ENCODE assay signal across 20 cellular contexts in the genomic region with DNA sequence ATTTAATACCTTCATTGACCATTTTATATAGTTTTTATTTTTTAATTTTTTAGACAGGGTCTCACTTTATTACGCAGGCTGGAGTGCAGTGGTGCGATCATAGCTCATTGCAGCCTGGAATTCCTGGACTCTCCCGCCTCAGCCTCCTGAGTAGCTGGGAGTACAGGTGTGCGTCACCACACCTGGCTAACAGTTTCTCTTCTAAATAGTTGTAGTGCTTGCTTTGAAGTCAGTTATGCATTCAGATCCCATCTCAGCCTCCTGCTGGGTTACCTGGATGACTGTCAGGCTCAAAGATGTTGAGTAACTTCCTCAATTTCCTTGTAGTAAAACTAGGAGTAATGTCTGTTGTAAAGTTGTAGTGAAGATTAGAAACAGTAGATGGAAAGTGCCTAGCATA.
"Had no signal": no experiment of that assay in that cellular context is flagged by ENCODE, and none has a peak within 500 bp of the region (broad histone marks: within the 10 kb centered on the region; RNA-seq: fewer than 3 reads in every experiment).

No MANE protein-coding gene starts in this region.

- ATAC-seq: foreskin keratinocyte; left cardiac atrium; left ventricle myocardium superior; stimulated activated naive B cell treated with anti-CD40 and anti-IgM and Interleukin-4, amounts not matched to agents 10 μg/mL and 1 μg/mL and 100 μg/mL, for 72 hours; stimulated activated naive CD8-positive, alpha-beta T cell treated with anti-CD3 and anti-CD28 coated beads, Interleukin-15, amount 100 ng/mL, for 72 hours had no signal

- H3K4me3 Mint-ChIP-seq: endodermal cell; stimulated activated naive B cell treated with anti-CD40 and anti-IgM and Interleukin-4, amounts not matched to agents 10 μg/mL and 1 μg/mL and 100 μg/mL, for 72 hours; stimulated activated naive CD8-positive, alpha-beta T cell treated with anti-CD3 and anti-CD28 coated beads, Interleukin-15, amount 100 ng/mL, for 72 hours; type B pancreatic cell had no signal

- H3K27me3 Mint-ChIP-seq: naive B cell; stimulated activated naive B cell treated with anti-CD40 and anti-IgM and Interleukin-4, amounts not matched to agents 10 μg/mL and 1 μg/mL and 100 μg/mL, for 72 hours; stimulated activated naive CD8-positive, alpha-beta T cell treated with anti-CD3 and anti-CD28 coated beads, Interleukin-15, amount 100 ng/mL, for 72 hours; type B pancreatic cell had no signal

- H3K27ac Mint-ChIP-seq: endodermal cell; stimulated activated naive B cell treated with anti-CD40 and anti-IgM and Interleukin-4, amounts not matched to agents 10 μg/mL and 1 μg/mL and 100 μg/mL, for 72 hours; type B pancreatic cell had no signal

- H3K9me3 Mint-ChIP-seq: stimulated activated naive B cell treated with anti-CD40 and anti-IgM and Interleukin-4, amounts not matched to agents 10 μg/mL and 1 μg/mL and 100 μg/mL, for 72 hours; stimulated activated naive CD8-positive, alpha-beta T cell treated with anti-CD3 and anti-CD28 coated beads, Interleukin-15, amount 100 ng/mL, for 72 hours; type B pancreatic cell had no signal

- H3K4me3 ChIP-seq: colonic mucosa, right atrium auricular region, sigmoid colon, skin epidermis, thoracic aorta had no signal

- DNase-seq: colonic mucosa; dermis blood vessel endothelial cell; endodermal cell; erythroblast; foreskin keratinocyte; kidney; left cardiac atrium; left ventricle myocardium superior; mesendoderm; naive B cell; posterior cingulate gyrus; sigmoid colon; stimulated activated CD4-positive, alpha-beta T cell treated with anti-CD3 and anti-CD28 coated beads, Interleukin-2, amount 100 ng/mL, for 24 hours; stimulated activated CD4-positive, alpha-beta T cell treated with anti-CD3 and anti-CD28 coated beads, Interleukin-4, amount 100 ng/mL, for 4 hours; stimulated activated naive B cell treated with anti-CD40 and anti-IgM and Interleukin-4, amounts not matched to agents 10 μg/mL and 1 μg/mL and 100 μg/mL, for 72 hours; stimulated activated naive CD8-positive, alpha-beta T cell treated with anti-CD3 and anti-CD28 coated beads, Interleukin-15, amount 100 ng/mL, for 72 hours had no signal
